Comparison of ENCODE assay signal across 8 cellular contexts in genomic region chr19:7829561-7830271, GRCh38. TPM values are rescaled to one million over a fixed set of nuclear protein-coding genes. Genes with fewer than 3 reads are reported as not detected.
DNase-seq lines count a peak whose midpoint lies in the region; ATAC-seq lines count a peak whose summit lies in the region.

EVI5L (plus strand) TSS chr19:7830218; CDS start chr19:7846543, 16,325 bp downstream.

- H3K27ac ChIP-seq in BLaER1, result peak within 1 kb of the TSS; percentile 74

- H3K4me2 ChIP-seq in BLaER1, result peak within 1 kb of the TSS; percentile 89

- ATAC-seq in GM19372 (IDR thresholded peaks at IDR 0.05; ENCODE audit: low read depth, unreplicated experiment), result peak; percentile 83
- peak; percentile 76 for ATAC-seq in HG03521 (IDR thresholded peaks at IDR 0.05; ENCODE audit: unreplicated experiment)
- peak; percentile 89 for ATAC-seq in left lobe of liver

- H4K20me1 ChIP-seq in BLaER1, result peaks cover 14% of the 10 kb centered on the region; the same call in 1 of the 2 replicates

- DNase-seq in NCI-H69 (lab: John Stamatoyannopoulos, UW), result peak; percentile 100
- peak; percentile 99 for DNase-seq in activated CD4-positive, alpha-beta T cell treated with anti-CD3 and anti-CD28 coated beads, Interleukin-2, amount 50 U/mL, for 24 hours (ENCODE audit: low read depth in 1 of 2, low spot score in 1 of 2)
- DNase-seq in dermis blood vessel endothelial cell, result peak; percentile 100
- DNase-seq in left lobe of liver (ENCODE audit: low spot score), result peak; percentile 100
- DNase-seq in stimulated activated CD4-positive, alpha-beta T cell treated with anti-CD3 and anti-CD28 coated beads, Interleukin-2, amount 100 ng/mL, for 24 hours, result peak; percentile 100

- peak within 1 kb of the TSS; percentile 84 for H3K4me3 ChIP-seq in BLaER1

- H3K36me3 ChIP-seq in BLaER1, result no peaks in the 10 kb centered on the region

- H3K9me3 ChIP-seq in BLaER1, result no peaks in the 10 kb centered on the region

- peak within 1 kb of the TSS; percentile 83 for H3K9ac ChIP-seq in BLaER1

- peaks cover 42% of the 10 kb centered on the region for H3K4me1 ChIP-seq in BLaER1

- peaks cover 4% of the 10 kb centered on the region; the same call in 1 of the 2 replicates for H3K27me3 ChIP-seq in BLaER1

RNA-seq across cellular contexts. Expression of gene EVI5L, which starts in this region (rescaled TPM):
- total RNA-seq in dermis blood vessel endothelial cell (12.6 and 16.5 TPM in 2 replicates), left lobe of liver (4.8 TPM)

Comparison
In these comparisons a context has a peak if more than half of its experiments do, and no peak if none do; other contexts are left out.
1. Peak in every context shown above with its lines: DNase-seq, ATAC-seq, H3K4me3 ChIP-seq and H3K27ac ChIP-seq.